Comparison of ENCODE assay signal across 1 cellular context in genomic region chr1:228112167-228112566, GRCh38.
TF ChIP-seq lines count a peak whose summit lies in the region.

No MANE protein-coding gene starts in this region.

TF ChIP-seq in endothelial cell of umbilical vein, 7 proteins besides CTCF, POLR2A, EP300 and RAD21 (continued from another document):
- TF ChIP-seq JUN (IDR thresholded peaks at IDR 0.05; ENCODE audit: borderline replicate concordance, insufficient read depth, insufficient read length, low read depth) (no peak), MYC (IDR thresholded peaks at IDR 0.05; ENCODE audit: low read depth, low read length) (no peak), GATA2 (IDR thresholded peaks at IDR 0.05; ENCODE audit: insufficient read depth, insufficient read length, low read depth, low read length) (no peak), POLR2AphosphoS5 (IDR thresholded peaks at IDR 0.05; ENCODE audit: insufficient read depth, low read depth, low read length) (no peak), EZH2 (IDR thresholded peaks at IDR 0.05; ENCODE audit: borderline replicate concordance, low read depth, low read length, severe bottlenecking) (no peak)
- TF ChIP-seq, protein P1, sequence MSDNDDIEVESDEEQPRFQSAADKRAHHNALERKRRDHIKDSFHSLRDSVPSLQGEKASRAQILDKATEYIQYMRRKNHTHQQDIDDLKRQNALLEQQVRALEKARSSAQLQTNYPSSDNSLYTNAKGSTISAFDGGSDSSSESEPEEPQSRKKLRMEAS (IDR thresholded peaks at IDR 0.05; ENCODE audit: insufficient read depth, insufficient read length) = no peak
